In genomic region chr14:24705840-24706239, GRCh38 we compare ENCODE assay signal across 12 cellular contexts.
DNase-seq lines count a peak whose midpoint lies in the region; ATAC-seq, FAIRE-seq and TF ChIP-seq lines count a peak whose summit lies in the region.
"Had no signal": no experiment of that assay in that cellular context is flagged by ENCODE, and none has a peak within 500 bp of the region (broad histone marks: within the 10 kb centered on the region; RNA-seq: fewer than 3 reads in every experiment).

No MANE protein-coding gene starts in this region.

- no peak for TF ChIP-seq CTCF in esophagus squamous epithelium (IDR thresholded peaks at IDR 0.05)
- no peak for TF ChIP-seq CTCF in suprapubic skin (IDR thresholded peaks at IDR 0.05)

- H3K27me3 Mint-ChIP-seq in activated CD4-positive, alpha-beta memory T cell treated with anti-CD3 and anti-CD28 coated beads for 36 hours: peaks cover 4% of the 10 kb centered on the region
- H3K27me3 Mint-ChIP-seq: activated naive CD8-positive, alpha-beta T cell treated with anti-CD3 and anti-CD28 coated beads for 36 hours had no signal

- H3K9me3 ChIP-seq in esophagus squamous epithelium (no peaks in the 10 kb centered on the region), suprapubic skin (no peaks in the 10 kb centered on the region)

- CTCF ChIA-PET in activated CD4-positive, alpha-beta memory T cell treated with anti-CD3 and anti-CD28 coated beads for 36 hours (lab: Charles Lee): interaction anchor here (1.4 to 1.6 kb wide), 2 partner anchors 8 to 427 kb away, joined by 3 to 4 read pairs; no protein-coding TSS in a partner anchor

- H3K27me3 ChIP-seq in esophagus squamous epithelium (no peaks in the 10 kb centered on the region), suprapubic skin (no peaks in the 10 kb centered on the region)

- H3K4me3 ChIP-seq in esophagus squamous epithelium (no peak overlapping the region), suprapubic skin (no peak overlapping the region)

- WGBS in esophagus squamous epithelium, 2 donors: 66 to 71% methylated on average over 4 of the region's 4 CpGs
- WGBS in suprapubic skin: 86% methylated on average over 4 of the region's 4 CpGs

- H3K27ac ChIP-seq in esophagus squamous epithelium (no peak overlapping the region), suprapubic skin (no peak overlapping the region)

- H3K36me3 ChIP-seq in esophagus squamous epithelium: no peaks in the 10 kb centered on the region
- H3K36me3 ChIP-seq in suprapubic skin: no peaks in the 10 kb centered on the region

- intact Hi-C loops in esophagus squamous epithelium (cut with DNase I): no loop called here
- intact Hi-C loops in activated CD4-positive, alpha-beta memory T cell treated with anti-CD3 and anti-CD28 coated beads for 36 hours (cut with micrococcal nuclease): no loop called here

- no peaks in the 10 kb centered on the region for H3K4me1 ChIP-seq in esophagus squamous epithelium
- H3K4me1 ChIP-seq in suprapubic skin: no peaks in the 10 kb centered on the region

- H3K4me3 Mint-ChIP-seq in activated CD4-positive, alpha-beta memory T cell treated with anti-CD3 and anti-CD28 coated beads for 36 hours: no peak overlapping the region
- H3K4me3 Mint-ChIP-seq: activated naive CD8-positive, alpha-beta T cell treated with anti-CD3 and anti-CD28 coated beads for 36 hours had no signal

- peak; percentile 86 for ATAC-seq in GM19463 (IDR thresholded peaks at IDR 0.05; ENCODE audit: unreplicated experiment)
- peak; percentile 88 for ATAC-seq in HG02981 (IDR thresholded peaks at IDR 0.05; ENCODE audit: unreplicated experiment)

- FAIRE-seq in GM12892 (lab: Jason Lieb, UNC): peak; percentile 70

- POLR2A ChIA-PET in activated CD4-positive, alpha-beta memory T cell treated with anti-CD3 and anti-CD28 coated beads for 36 hours (lab: Charles Lee): no interaction called here

- no peak for TF ChIP-seq POLR2A in GM12892 (IDR thresholded peaks at IDR 0.05; ENCODE audit: low read depth, low read length)
- no peak for TF ChIP-seq POLR2A in esophagus squamous epithelium (IDR thresholded peaks at IDR 0.05)
- TF ChIP-seq POLR2A in suprapubic skin (IDR thresholded peaks at IDR 0.05): no peak

- H3K9me3 Mint-ChIP-seq in activated CD4-positive, alpha-beta memory T cell treated with anti-CD3 and anti-CD28 coated beads for 36 hours: no peaks in the 10 kb centered on the region
- H3K9me3 Mint-ChIP-seq: activated naive CD8-positive, alpha-beta T cell treated with anti-CD3 and anti-CD28 coated beads for 36 hours had no signal

- H3K36me3 Mint-ChIP-seq in activated CD4-positive, alpha-beta memory T cell treated with anti-CD3 and anti-CD28 coated beads for 36 hours: no peaks in the 10 kb centered on the region
- H3K36me3 Mint-ChIP-seq: activated naive CD8-positive, alpha-beta T cell treated with anti-CD3 and anti-CD28 coated beads for 36 hours had no signal

- H3K27ac Mint-ChIP-seq in activated CD4-positive, alpha-beta memory T cell treated with anti-CD3 and anti-CD28 coated beads for 36 hours: no peak overlapping the region
- H3K27ac Mint-ChIP-seq: activated naive CD8-positive, alpha-beta T cell treated with anti-CD3 and anti-CD28 coated beads for 36 hours had no signal

- no peaks in the 10 kb centered on the region for H3K4me1 Mint-ChIP-seq in activated CD4-positive, alpha-beta memory T cell treated with anti-CD3 and anti-CD28 coated beads for 36 hours (ENCODE audit: low read depth)
- H3K4me1 Mint-ChIP-seq: activated naive CD8-positive, alpha-beta T cell treated with anti-CD3 and anti-CD28 coated beads for 36 hours had no signal

- no peak for TF ChIP-seq EP300 in suprapubic skin (IDR thresholded peaks at IDR 0.05)

- DNase-seq in GM12892 (ENCODE audit: insufficient read length) (peak; percentile 21), NAMALWA (ENCODE audit: low spot score) (peak; percentile 53), esophagus squamous epithelium (lab: John Stamatoyannopoulos, UW) (no peak), suprapubic skin (ENCODE audit: low spot score in 2 of 2) (no peak), activated gamma-delta T cell (lab: John Stamatoyannopoulos, UW) (no peak)
- no peak for DNase-seq in activated CD4-positive, alpha-beta memory T cell treated with anti-CD3 and anti-CD28 coated beads for 36 hours
- DNase-seq: activated naive CD8-positive, alpha-beta T cell treated with anti-CD3 and anti-CD28 coated beads for 36 hours; effector CD4-positive, alpha-beta T cell; NCI-H748 treated with DMSO at 0.1 percent for 48 hours; nucleus accumbens had no signal

Comparison
In these comparisons a context has a peak if more than half of its experiments do, and no peak if none do; other contexts are left out.
1. DNase-seq: peak in GM12892 (single experiment) and NAMALWA (single experiment); none in esophagus squamous epithelium (single experiment), suprapubic skin (0 of 2), activated gamma-delta T cell (single experiment) and activated CD4-positive, alpha-beta memory T cell treated with anti-CD3 and anti-CD28 coated beads for 36 hours (single experiment).